In the genomic region with DNA sequence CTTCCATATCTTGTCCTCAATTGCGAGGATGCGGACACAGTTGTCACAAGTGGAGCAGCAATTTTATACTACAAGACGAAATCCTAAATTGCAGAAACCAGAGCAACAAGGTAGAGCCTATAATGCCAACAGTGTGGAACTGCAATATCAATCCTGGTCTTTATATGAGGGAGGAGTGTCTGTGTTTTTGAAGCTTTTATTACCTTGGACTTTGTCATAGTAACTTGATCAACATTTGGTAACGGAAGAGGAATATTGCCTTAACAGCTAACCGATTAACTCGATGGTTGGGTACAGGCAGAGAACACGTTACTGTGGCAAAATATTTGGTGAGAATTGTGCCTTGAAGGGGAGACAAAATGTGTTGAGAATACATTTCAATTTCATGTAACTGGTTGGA, we compare ENCODE assay signal across 30 cellular contexts.
"Had no signal": no experiment of that assay in that cellular context is flagged by ENCODE, and none has a peak within 500 bp of the region (broad histone marks: within the 10 kb centered on the region; RNA-seq: fewer than 3 reads in every experiment).

No MANE protein-coding gene starts in this region.

- H3K36me3 ChIP-seq: brain microvascular endothelial cell had no signal

- H3K36me3 Mint-ChIP-seq: activated naive CD8-positive, alpha-beta T cell had no signal

- H3K27me3 ChIP-seq: brain microvascular endothelial cell had no signal

- H3K4me1 Mint-ChIP-seq: activated T-helper 17 cell treated with anti-CD3 and anti-CD28 coated beads, Interleukin-2, amount 50 U/mL, for 72 hours; central memory CD8-positive, alpha-beta T cell had no signal

- H3K27ac ChIP-seq: brain microvascular endothelial cell, epithelial cell of prostate had no signal

- H3K27me3 Mint-ChIP-seq: activated CD8-positive, alpha-beta T cell treated with anti-CD3 and anti-CD28 coated beads for 36 hours; activated naive CD8-positive, alpha-beta T cell; activated T-helper 17 cell treated with anti-CD3 and anti-CD28 coated beads, Interleukin-2, amount 50 U/mL, for 72 hours; central memory CD8-positive, alpha-beta T cell had no signal

- H3K27ac Mint-ChIP-seq: activated CD8-positive, alpha-beta T cell treated with anti-CD3 and anti-CD28 coated beads for 36 hours; activated naive CD8-positive, alpha-beta T cell; activated T-helper 17 cell treated with anti-CD3 and anti-CD28 coated beads, Interleukin-2, amount 50 U/mL, for 72 hours had no signal

- H3K4me3 Mint-ChIP-seq: activated CD8-positive, alpha-beta T cell treated with anti-CD3 and anti-CD28 coated beads for 36 hours; activated naive CD8-positive, alpha-beta T cell; activated T-cell treated with anti-CD3 and anti-CD28 coated beads, Interleukin-2, amount 50 U/mL, for 4 hours; activated T-helper 17 cell treated with anti-CD3 and anti-CD28 coated beads, Interleukin-2, amount 50 U/mL, for 72 hours; central memory CD8-positive, alpha-beta T cell had no signal

- ATAC-seq: activated CD8-positive, alpha-beta T cell treated with anti-CD3 and anti-CD28 coated beads for 36 hours; activated T-cell treated with anti-CD3 and anti-CD28 coated beads, Interleukin-2, amount 50 U/mL, for 4 hours; activated T-helper 17 cell treated with anti-CD3 and anti-CD28 coated beads, Interleukin-2, amount 50 U/mL, for 72 hours had no signal

- FAIRE-seq: astrocyte, bronchial epithelial cell, endometrium, endothelial cell of umbilical vein, frontal cortex had no signal

- H3K9me3 Mint-ChIP-seq: activated T-cell treated with anti-CD3 and anti-CD28 coated beads, Interleukin-2, amount 50 U/mL, for 4 hours had no signal

- DNase-seq: activated CD4-positive, alpha-beta T cell treated with anti-CD3 and anti-CD28 coated beads for 1 hour; activated CD4-positive, alpha-beta T cell treated with anti-CD3 and anti-CD28 coated beads for 4 hours; activated CD4-positive, alpha-beta T cell treated with anti-CD3 and anti-CD28 coated beads, Interleukin-2, amount 50 U/mL, for 1 hour; activated CD4-positive, alpha-beta T cell treated with anti-CD3 and anti-CD28 coated beads, Interleukin-2, amount 50 U/mL, for 48 hours; activated CD4-positive, CD25-positive, alpha-beta regulatory T cell; activated CD8-positive, alpha-beta memory T cell treated with anti-CD3 and anti-CD28 coated beads for 24 hours; activated CD8-positive, alpha-beta T cell treated with anti-CD3 and anti-CD28 coated beads for 36 hours; activated effector memory CD4-positive, alpha-beta T cell treated with Interleukin-2 at 50 U/mL for 16 hours; activated gamma-delta T cell treated with Interleukin-2 at 50 U/mL for 16 hours; activated naive CD4-positive, alpha-beta T cell treated with anti-CD3 and anti-CD28 coated beads, Interleukin-2, amount 50 U/mL, for 16 hours; activated naive CD4-positive, alpha-beta T cell treated with Interleukin-2 at 50 U/mL for 16 hours; activated T-cell treated with anti-CD3 and anti-CD28 coated beads, Interleukin-2, amount 50 U/mL, for 4 hours; amniotic stem cell; anterior cingulate cortex; brain microvascular endothelial cell; cortex of kidney; dermis blood vessel endothelial cell; effector CD4-positive, alpha-beta T cell; foreskin fibroblast; glutamatergic neuron; T-helper 2 cell had no signal
